ENCODE assay signal across 1 cellular context in the genomic region with DNA sequence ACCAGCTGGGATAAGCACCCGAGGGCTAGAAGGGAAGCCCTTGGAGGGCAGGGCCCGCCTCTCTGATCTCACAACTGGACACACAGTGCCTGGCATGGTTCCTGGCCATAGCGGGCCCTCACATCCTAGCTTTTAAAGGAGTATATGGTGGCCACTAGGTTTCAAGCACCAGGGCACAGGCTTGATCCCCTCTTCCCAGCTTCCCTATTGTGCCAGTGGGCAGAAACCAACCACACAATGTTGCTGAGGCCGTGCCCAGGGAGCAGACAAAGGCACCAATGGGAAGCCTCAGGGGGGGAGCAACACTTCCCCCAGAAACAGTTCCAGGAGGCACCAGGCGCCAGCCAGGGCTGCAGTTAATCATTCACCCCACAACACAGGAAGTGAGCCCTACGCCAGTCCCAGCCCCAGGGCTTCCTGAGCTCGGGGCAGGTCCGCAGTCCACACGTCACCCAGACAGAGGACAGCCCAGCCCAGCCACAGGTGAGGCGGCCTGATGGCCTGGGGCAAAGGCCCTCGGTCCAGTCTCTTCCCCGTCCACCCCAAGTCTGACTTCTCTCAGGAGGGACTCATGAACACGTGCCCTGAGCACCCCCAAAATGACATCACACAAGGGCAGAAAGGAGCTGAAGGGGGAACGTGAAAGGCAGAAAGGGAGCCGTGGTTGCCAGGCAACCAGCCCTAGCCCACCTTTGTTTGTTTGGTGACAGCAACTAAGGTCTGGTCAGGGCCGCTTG.
TF ChIP-seq lines count a peak whose summit lies in the region.

No MANE protein-coding gene starts in this region.

TF ChIP-seq in GM12878, 131 proteins besides CTCF, POLR2A, EP300 and RAD21 (continues in another document):
- no peak for TF ChIP-seq CBX3 (IDR thresholded peaks at IDR 0.05; ENCODE audit: borderline replicate concordance, low read depth)
- no peak for TF ChIP-seq TARDBP (IDR thresholded peaks at IDR 0.05; ENCODE audit: borderline replicate concordance)
- no peak for TF ChIP-seq EED (IDR thresholded peaks at IDR 0.05; ENCODE audit: low read depth)
- TF ChIP-seq RCOR1 (conservative IDR thresholded peaks at IDR 0.05; ENCODE audit: low read depth, low read length), result no peak
- TF ChIP-seq CREM (IDR thresholded peaks at IDR 0.05; ENCODE audit: low read depth), result no peak
- no peak for TF ChIP-seq KAT2A (conservative IDR thresholded peaks at IDR 0.05; ENCODE audit: control insufficient read depth, low read depth, low read length)
- TF ChIP-seq POU2F2 (IDR thresholded peaks at IDR 0.05; ENCODE audit: borderline replicate concordance, low read depth, low read length), result no peak
- TF ChIP-seq BACH1 (IDR thresholded peaks at IDR 0.05; ENCODE audit: borderline replicate concordance), result no peak
- TF ChIP-seq NBN (IDR thresholded peaks at IDR 0.05), result peak; percentile 80
- TF ChIP-seq RFX5 (IDR thresholded peaks at IDR 0.05; ENCODE audit: low read depth, low read length), result no peak
- TF ChIP-seq, protein P1, sequence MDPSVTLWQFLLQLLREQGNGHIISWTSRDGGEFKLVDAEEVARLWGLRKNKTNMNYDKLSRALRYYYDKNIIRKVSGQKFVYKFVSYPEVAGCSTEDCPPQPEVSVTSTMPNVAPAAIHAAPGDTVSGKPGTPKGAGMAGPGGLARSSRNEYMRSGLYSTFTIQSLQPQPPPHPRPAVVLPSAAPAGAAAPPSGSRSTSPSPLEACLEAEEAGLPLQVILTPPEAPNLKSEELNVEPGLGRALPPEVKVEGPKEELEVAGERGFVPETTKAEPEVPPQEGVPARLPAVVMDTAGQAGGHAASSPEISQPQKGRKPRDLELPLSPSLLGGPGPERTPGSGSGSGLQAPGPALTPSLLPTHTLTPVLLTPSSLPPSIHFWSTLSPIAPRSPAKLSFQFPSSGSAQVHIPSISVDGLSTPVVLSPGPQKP (IDR thresholded peaks at IDR 0.05; ENCODE audit: low read depth, low read length), result no peak
- no peak for TF ChIP-seq STAT3 (IDR thresholded peaks at IDR 0.05; ENCODE audit: low read depth, low read length)
- no peak for TF ChIP-seq MYC (IDR thresholded peaks at IDR 0.05; ENCODE audit: insufficient read depth, insufficient read length, insufficient replicate concordance, low read length, severe bottlenecking)
- peak; percentile 95; the same call in 1 of the 2 replicates for TF ChIP-seq HDGF (IDR thresholded peaks at IDR 0.05)
- TF ChIP-seq FOS (IDR thresholded peaks at IDR 0.05; ENCODE audit: borderline replicate concordance, extremely low read depth, insufficient read length), result no peak
- TF ChIP-seq WRNIP1 (IDR thresholded peaks at IDR 0.05; ENCODE audit: borderline replicate concordance, low read depth, low read length), result no peak
- no peak for TF ChIP-seq NFYA (IDR thresholded peaks at IDR 0.05; ENCODE audit: borderline replicate concordance, low read depth, low read length)
- no peak for TF ChIP-seq ZNF384 (IDR thresholded peaks at IDR 0.05; ENCODE audit: borderline replicate concordance, low read depth, low read length)
- no peak for TF ChIP-seq RUNX3 (IDR thresholded peaks at IDR 0.05; ENCODE audit: low read length)
- 0 out of 2 replicates have a peak, but pooled peaks have one; percentile 11 for TF ChIP-seq NR2F1 (conservative IDR thresholded peaks at IDR 0.05)
- no peak for TF ChIP-seq NR2C2 (IDR thresholded peaks at IDR 0.05; ENCODE audit: borderline replicate concordance, control insufficient read depth, insufficient read length, low read depth)
- TF ChIP-seq CBFB (IDR thresholded peaks at IDR 0.05; ENCODE audit: low read depth), result no peak
- no peak for TF ChIP-seq MXI1 (IDR thresholded peaks at IDR 0.05; ENCODE audit: low read depth, low read length)
- TF ChIP-seq, protein P2, sequence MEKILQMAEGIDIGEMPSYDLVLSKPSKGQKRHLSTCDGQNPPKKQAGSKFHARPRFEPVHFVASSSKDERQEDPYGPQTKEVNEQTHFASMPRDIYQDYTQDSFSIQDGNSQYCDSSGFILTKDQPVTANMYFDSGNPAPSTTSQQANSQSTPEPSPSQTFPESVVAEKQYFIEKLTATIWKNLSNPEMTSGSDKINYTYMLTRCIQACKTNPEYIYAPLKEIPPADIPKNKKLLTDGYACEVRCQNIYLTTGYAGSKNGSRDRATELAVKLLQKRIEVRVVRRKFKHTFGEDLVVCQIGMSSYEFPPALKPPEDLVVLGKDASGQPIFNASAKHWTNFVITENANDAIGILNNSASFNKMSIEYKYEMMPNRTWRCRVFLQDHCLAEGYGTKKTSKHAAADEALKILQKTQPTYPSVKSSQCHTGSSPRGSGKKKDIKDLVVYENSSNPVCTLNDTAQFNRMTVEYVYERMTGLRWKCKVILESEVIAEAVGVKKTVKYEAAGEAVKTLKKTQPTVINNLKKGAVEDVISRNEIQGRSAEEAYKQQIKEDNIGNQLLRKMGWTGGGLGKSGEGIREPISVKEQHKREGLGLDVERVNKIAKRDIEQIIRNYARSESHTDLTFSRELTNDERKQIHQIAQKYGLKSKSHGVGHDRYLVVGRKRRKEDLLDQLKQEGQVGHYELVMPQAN (conservative IDR thresholded peaks at IDR 0.05), result 0 out of 2 replicates have a peak, but pooled peaks have one; percentile 28
- TF ChIP-seq ASH2L (IDR thresholded peaks at IDR 0.05; ENCODE audit: borderline replicate concordance, low read depth), result no peak
- TF ChIP-seq, protein P3, sequence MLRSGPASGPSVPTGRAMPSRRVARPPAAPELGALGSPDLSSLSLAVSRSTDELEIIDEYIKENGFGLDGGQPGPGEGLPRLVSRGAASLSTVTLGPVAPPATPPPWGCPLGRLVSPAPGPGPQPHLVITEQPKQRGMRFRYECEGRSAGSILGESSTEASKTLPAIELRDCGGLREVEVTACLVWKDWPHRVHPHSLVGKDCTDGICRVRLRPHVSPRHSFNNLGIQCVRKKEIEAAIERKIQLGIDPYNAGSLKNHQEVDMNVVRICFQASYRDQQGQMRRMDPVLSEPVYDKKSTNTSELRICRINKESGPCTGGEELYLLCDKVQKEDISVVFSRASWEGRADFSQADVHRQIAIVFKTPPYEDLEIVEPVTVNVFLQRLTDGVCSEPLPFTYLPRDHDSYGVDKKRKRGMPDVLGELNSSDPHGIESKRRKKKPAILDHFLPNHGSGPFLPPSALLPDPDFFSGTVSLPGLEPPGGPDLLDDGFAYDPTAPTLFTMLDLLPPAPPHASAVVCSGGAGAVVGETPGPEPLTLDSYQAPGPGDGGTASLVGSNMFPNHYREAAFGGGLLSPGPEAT (IDR thresholded peaks at IDR 0.05; ENCODE audit: low read depth), result peak; percentile 68
- no peak for TF ChIP-seq PAX5 (IDR thresholded peaks at IDR 0.05; ENCODE audit: borderline replicate concordance, low read depth, low read length)
- TF ChIP-seq HCFC1 (IDR thresholded peaks at IDR 0.05; ENCODE audit: low read length), result no peak
- no peak; the same call in 1 of the 2 replicates for TF ChIP-seq ZNF217 (IDR thresholded peaks at IDR 0.05)
- TF ChIP-seq, protein P4, sequence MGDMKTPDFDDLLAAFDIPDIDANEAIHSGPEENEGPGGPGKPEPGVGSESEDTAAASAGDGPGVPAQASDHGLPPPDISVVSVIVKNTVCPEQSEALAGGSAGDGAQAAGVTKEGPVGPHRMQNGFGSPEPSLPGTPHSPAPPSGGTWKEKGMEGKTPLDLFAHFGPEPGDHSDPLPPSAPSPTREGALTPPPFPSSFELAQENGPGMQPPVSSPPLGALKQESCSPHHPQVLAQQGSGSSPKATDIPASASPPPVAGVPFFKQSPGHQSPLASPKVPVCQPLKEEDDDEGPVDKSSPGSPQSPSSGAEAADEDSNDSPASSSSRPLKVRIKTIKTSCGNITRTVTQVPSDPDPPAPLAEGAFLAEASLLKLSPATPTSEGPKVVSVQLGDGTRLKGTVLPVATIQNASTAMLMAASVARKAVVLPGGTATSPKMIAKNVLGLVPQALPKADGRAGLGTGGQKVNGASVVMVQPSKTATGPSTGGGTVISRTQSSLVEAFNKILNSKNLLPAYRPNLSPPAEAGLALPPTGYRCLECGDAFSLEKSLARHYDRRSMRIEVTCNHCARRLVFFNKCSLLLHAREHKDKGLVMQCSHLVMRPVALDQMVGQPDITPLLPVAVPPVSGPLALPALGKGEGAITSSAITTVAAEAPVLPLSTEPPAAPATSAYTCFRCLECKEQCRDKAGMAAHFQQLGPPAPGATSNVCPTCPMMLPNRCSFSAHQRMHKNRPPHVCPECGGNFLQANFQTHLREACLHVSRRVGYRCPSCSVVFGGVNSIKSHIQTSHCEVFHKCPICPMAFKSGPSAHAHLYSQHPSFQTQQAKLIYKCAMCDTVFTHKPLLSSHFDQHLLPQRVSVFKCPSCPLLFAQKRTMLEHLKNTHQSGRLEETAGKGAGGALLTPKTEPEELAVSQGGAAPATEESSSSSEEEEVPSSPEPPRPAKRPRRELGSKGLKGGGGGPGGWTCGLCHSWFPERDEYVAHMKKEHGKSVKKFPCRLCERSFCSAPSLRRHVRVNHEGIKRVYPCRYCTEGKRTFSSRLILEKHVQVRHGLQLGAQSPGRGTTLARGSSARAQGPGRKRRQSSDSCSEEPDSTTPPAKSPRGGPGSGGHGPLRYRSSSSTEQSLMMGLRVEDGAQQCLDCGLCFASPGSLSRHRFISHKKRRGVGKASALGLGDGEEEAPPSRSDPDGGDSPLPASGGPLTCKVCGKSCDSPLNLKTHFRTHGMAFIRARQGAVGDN (IDR thresholded peaks at IDR 0.05), result peak; percentile 88
- TF ChIP-seq NR2C1 (IDR thresholded peaks at IDR 0.05), result no peak
- no peak for TF ChIP-seq POLR2AphosphoS5 (IDR thresholded peaks at IDR 0.05; ENCODE audit: low read length)
- TF ChIP-seq, protein P5, sequence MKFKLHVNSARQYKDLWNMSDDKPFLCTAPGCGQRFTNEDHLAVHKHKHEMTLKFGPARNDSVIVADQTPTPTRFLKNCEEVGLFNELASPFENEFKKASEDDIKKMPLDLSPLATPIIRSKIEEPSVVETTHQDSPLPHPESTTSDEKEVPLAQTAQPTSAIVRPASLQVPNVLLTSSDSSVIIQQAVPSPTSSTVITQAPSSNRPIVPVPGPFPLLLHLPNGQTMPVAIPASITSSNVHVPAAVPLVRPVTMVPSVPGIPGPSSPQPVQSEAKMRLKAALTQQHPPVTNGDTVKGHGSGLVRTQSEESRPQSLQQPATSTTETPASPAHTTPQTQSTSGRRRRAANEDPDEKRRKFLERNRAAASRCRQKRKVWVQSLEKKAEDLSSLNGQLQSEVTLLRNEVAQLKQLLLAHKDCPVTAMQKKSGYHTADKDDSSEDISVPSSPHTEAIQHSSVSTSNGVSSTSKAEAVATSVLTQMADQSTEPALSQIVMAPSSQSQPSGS (IDR thresholded peaks at IDR 0.05; ENCODE audit: low read length), result no peak
- TF ChIP-seq, protein P6, sequence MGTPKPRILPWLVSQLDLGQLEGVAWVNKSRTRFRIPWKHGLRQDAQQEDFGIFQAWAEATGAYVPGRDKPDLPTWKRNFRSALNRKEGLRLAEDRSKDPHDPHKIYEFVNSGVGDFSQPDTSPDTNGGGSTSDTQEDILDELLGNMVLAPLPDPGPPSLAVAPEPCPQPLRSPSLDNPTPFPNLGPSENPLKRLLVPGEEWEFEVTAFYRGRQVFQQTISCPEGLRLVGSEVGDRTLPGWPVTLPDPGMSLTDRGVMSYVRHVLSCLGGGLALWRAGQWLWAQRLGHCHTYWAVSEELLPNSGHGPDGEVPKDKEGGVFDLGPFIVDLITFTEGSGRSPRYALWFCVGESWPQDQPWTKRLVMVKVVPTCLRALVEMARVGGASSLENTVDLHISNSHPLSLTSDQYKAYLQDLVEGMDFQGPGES (IDR thresholded peaks at IDR 0.05), result no peak
- TF ChIP-seq BMI1 (IDR thresholded peaks at IDR 0.05; ENCODE audit: borderline replicate concordance), result peak; percentile 80
- TF ChIP-seq MTA3 (IDR thresholded peaks at IDR 0.05; ENCODE audit: borderline replicate concordance, low read length), result no peak
- TF ChIP-seq, protein P7, sequence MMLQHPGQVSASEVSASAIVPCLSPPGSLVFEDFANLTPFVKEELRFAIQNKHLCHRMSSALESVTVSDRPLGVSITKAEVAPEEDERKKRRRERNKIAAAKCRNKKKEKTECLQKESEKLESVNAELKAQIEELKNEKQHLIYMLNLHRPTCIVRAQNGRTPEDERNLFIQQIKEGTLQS (IDR thresholded peaks at IDR 0.05; ENCODE audit: borderline replicate concordance, extremely low read depth, low read depth, low read length), result no peak
- TF ChIP-seq SMAD5 (IDR thresholded peaks at IDR 0.05; ENCODE audit: low read depth), result no peak
- TF ChIP-seq, protein P8, sequence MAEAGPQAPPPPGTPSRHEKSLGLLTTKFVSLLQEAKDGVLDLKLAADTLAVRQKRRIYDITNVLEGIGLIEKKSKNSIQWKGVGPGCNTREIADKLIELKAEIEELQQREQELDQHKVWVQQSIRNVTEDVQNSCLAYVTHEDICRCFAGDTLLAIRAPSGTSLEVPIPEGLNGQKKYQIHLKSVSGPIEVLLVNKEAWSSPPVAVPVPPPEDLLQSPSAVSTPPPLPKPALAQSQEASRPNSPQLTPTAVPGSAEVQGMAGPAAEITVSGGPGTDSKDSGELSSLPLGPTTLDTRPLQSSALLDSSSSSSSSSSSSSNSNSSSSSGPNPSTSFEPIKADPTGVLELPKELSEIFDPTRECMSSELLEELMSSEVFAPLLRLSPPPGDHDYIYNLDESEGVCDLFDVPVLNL (IDR thresholded peaks at IDR 0.05; ENCODE audit: low read depth, low read length), result no peak
- TF ChIP-seq NRF1 (conservative IDR thresholded peaks at IDR 0.05; ENCODE audit: low read depth, low read length), result no peak
- TF ChIP-seq, protein P9, sequence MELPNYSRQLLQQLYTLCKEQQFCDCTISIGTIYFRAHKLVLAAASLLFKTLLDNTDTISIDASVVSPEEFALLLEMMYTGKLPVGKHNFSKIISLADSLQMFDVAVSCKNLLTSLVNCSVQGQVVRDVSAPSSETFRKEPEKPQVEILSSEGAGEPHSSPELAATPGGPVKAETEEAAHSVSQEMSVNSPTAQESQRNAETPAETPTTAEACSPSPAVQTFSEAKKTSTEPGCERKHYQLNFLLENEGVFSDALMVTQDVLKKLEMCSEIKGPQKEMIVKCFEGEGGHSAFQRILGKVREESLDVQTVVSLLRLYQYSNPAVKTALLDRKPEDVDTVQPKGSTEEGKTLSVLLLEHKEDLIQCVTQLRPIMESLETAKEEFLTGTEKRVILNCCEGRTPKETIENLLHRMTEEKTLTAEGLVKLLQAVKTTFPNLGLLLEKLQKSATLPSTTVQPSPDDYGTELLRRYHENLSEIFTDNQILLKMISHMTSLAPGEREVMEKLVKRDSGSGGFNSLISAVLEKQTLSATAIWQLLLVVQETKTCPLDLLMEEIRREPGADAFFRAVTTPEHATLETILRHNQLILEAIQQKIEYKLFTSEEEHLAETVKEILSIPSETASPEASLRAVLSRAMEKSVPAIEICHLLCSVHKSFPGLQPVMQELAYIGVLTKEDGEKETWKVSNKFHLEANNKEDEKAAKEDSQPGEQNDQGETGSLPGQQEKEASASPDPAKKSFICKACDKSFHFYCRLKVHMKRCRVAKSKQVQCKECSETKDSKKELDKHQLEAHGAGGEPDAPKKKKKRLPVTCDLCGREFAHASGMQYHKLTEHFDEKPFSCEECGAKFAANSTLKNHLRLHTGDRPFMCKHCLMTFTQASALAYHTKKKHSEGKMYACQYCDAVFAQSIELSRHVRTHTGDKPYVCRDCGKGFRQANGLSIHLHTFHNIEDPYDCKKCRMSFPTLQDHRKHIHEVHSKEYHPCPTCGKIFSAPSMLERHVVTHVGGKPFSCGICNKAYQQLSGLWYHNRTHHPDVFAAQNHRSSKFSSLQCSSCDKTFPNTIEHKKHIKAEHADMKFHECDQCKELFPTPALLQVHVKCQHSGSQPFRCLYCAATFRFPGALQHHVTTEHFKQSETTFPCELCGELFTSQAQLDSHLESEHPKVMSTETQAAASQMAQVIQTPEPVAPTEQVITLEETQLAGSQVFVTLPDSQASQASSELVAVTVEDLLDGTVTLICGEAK (IDR thresholded peaks at IDR 0.05; ENCODE audit: borderline replicate concordance), result no peak; the same call in 1 of the 2 replicates
- no peak for TF ChIP-seq CREB1 (IDR thresholded peaks at IDR 0.05; ENCODE audit: low read depth)
- TF ChIP-seq ZNF274 (IDR thresholded peaks at IDR 0.05; ENCODE audit: insufficient read depth, insufficient read length), result no peak
- no peak for TF ChIP-seq YY1 (IDR thresholded peaks at IDR 0.05; ENCODE audit: low read depth, low read length)
